17 cellular contexts compared by ENCODE assay signal in the genomic region with DNA sequence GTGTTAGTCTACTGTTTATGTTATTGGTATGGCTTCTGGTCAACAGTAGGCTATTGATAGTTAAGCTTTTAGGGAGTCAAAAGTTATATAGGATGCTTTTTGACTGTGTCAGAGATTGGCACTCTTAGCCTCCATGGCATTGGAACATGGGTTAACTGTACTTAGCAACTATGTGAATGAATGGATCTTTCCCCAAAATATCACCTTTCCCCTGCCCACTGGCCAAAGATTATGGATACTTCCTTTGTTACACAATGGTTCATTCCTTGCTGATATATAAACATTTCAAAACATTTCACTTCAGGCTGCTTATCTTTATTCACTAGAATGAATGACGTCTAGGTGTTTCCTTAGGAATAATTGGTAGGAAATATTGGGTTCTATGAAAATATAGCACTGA.
"Had no signal": no experiment of that assay in that cellular context is flagged by ENCODE, and none has a peak within 500 bp of the region (broad histone marks: within the 10 kb centered on the region; RNA-seq: fewer than 3 reads in every experiment).

No MANE protein-coding gene starts in this region.

- H3K36me3 ChIP-seq: prostate gland, stomach had no signal

- H3K27ac ChIP-seq: prostate gland, stomach had no signal

- ATAC-seq: activated CD8-positive, alpha-beta T cell treated with anti-CD3 and anti-CD28 coated beads, Interleukin-2, amount 10 ng/mL, durations not matched to agents 7 days and 5 days; activated naive CD8-positive, alpha-beta T cell treated with anti-CD3 and anti-CD28 coated beads, Interleukin-2, amount 50 U/mL, for 24 hours; activated T-cell treated with anti-CD3 and anti-CD28 coated beads, Interleukin-2, amount 50 U/mL, for 4 hours; left lobe of liver; right cardiac atrium had no signal

- H3K4me1 ChIP-seq: prostate gland, stomach had no signal

- H3K27me3 ChIP-seq: stomach had no signal

- DNase-seq: activated CD4-positive, alpha-beta T cell treated with anti-CD3 and anti-CD28 coated beads, Interleukin-2, amount 10 ng/mL, durations not matched to agents 24 days and 14 days; activated CD4-positive, CD25-positive, alpha-beta regulatory T cell; activated CD8-positive, alpha-beta memory T cell treated with anti-CD3 and anti-CD28 coated beads, Interleukin-2, amount 50 U/mL, for 4 hours; activated CD8-positive, alpha-beta T cell treated with anti-CD3 and anti-CD28 coated beads, Interleukin-2, amount 10 ng/mL, durations not matched to agents 7 days and 5 days; activated naive CD4-positive, alpha-beta T cell treated with anti-CD3 and anti-CD28 coated beads for 36 hours; activated naive CD8-positive, alpha-beta T cell treated with anti-CD3 and anti-CD28 coated beads, Interleukin-2, amount 50 U/mL, for 24 hours; activated T-cell treated with anti-CD3 and anti-CD28 coated beads, Interleukin-2, amount 50 U/mL, for 4 hours; anterior cingulate cortex; effector memory CD4-positive, alpha-beta T cell; hypothalamus; naive B cell; right cardiac atrium; small intestine; stimulated activated CD4-positive, alpha-beta T cell treated with anti-CD3 and anti-CD28 coated beads, Interleukin-4, amount 100 ng/mL, for 1 hour; stomach had no signal

- H3K9me3 ChIP-seq: prostate gland, stomach had no signal

- H3K4me3 ChIP-seq: prostate gland, stomach had no signal
